In the genomic region with DNA sequence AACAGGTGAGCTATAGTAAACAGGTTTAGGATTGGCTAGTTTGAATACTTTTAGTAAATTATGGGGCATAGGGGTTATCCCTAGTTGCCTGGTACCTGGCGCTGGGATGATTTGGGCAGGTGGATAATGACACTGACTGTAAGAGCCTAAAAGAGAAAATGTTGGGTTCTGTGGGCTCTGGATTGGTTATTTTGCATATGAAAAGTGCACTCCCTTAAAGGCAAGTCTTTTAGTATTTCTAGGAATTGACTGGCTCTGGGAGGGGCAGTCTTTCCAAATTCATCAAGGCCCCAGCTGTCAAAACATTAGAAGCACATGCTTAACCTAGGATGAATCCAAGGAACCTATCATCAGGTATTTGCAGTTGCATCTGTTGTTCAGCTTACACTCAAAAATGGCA, we compare ENCODE assay signal across 19 cellular contexts.
DNase-seq lines count a peak whose midpoint lies in the region; ATAC-seq and TF ChIP-seq lines count a peak whose summit lies in the region.
"Had no signal": no experiment of that assay in that cellular context is flagged by ENCODE, and none has a peak within 500 bp of the region (broad histone marks: within the 10 kb centered on the region; RNA-seq: fewer than 3 reads in every experiment).

No MANE protein-coding gene starts in this region.

- H3K27ac Mint-ChIP-seq in GM23338 (no peak overlapping the region), WTC11 (no peak overlapping the region)
- H3K27ac Mint-ChIP-seq in activated CD8-positive, alpha-beta T cell treated with anti-CD3 and anti-CD28 coated beads for 36 hours: no peak overlapping the region
- no peak overlapping the region for H3K27ac Mint-ChIP-seq in activated T-helper 17 cell treated with anti-CD3 and anti-CD28 coated beads, Interleukin-2, amount 50 U/mL, for 72 hours
- H3K27ac Mint-ChIP-seq: CD4-positive, CD25-positive, alpha-beta regulatory T cell; CD8-positive, alpha-beta memory T cell had no signal

- no peaks in the 10 kb centered on the region for H3F3A ChIP-seq in GM23338 (replicated peaks; ENCODE audit: low read depth)

- DNase-seq in GM23338 (ENCODE audit: low spot score) (peak; percentile 19), NCI-H69 (lab: John Stamatoyannopoulos, UW) (peak; percentile 47), WTC11 (ENCODE audit: low spot score) (no peak), iPS-NIHi11 (ENCODE audit: low spot score) (peak; percentile 5), NCI-H2081 (lab: John Stamatoyannopoulos, UW) (no peak)
- DNase-seq in activated CD8-positive, alpha-beta T cell treated with anti-CD3 and anti-CD28 coated beads for 36 hours: no peak
- DNase-seq: ACHN; BE2C; C1 segment of cervical spinal cord; CD4-positive, CD25-positive, alpha-beta regulatory T cell; CD8-positive, alpha-beta memory T cell; COR-L47; DMS 273 treated with DMSO at 0.1 percent for 48 hours; DND-41; EL; GDM1; H9 had no signal

- CTCF ChIA-PET in WTC11 (lab: Charles Lee): no interaction called here
- CTCF ChIA-PET in activated CD8-positive, alpha-beta T cell treated with anti-CD3 and anti-CD28 coated beads for 36 hours (lab: Charles Lee): no interaction called here

- intact Hi-C loops in activated CD8-positive, alpha-beta T cell treated with anti-CD3 and anti-CD28 coated beads for 36 hours (cut with micrococcal nuclease): no loop called here

- ATAC-seq in GM23338: peak; percentile 59
- ATAC-seq in WTC11: peak; percentile 65
- ATAC-seq in activated CD8-positive, alpha-beta T cell treated with anti-CD3 and anti-CD28 coated beads for 36 hours: no peak
- no peak for ATAC-seq in activated T-helper 17 cell treated with anti-CD3 and anti-CD28 coated beads, Interleukin-2, amount 50 U/mL, for 72 hours (replicated peaks)

- no peak overlapping the region for H3K4me3 Mint-ChIP-seq in GM23338
- H3K4me3 Mint-ChIP-seq in WTC11: no peak overlapping the region
- no peak overlapping the region for H3K4me3 Mint-ChIP-seq in activated CD8-positive, alpha-beta T cell treated with anti-CD3 and anti-CD28 coated beads for 36 hours
- no peak overlapping the region for H3K4me3 Mint-ChIP-seq in activated T-helper 17 cell treated with anti-CD3 and anti-CD28 coated beads, Interleukin-2, amount 50 U/mL, for 72 hours
- H3K4me3 Mint-ChIP-seq: CD4-positive, CD25-positive, alpha-beta regulatory T cell; CD8-positive, alpha-beta memory T cell; H9 had no signal

- no peak overlapping the region for H3K4me3 ChIP-seq in GM23338

- H3K9me3 Mint-ChIP-seq in GM23338 (no peaks in the 10 kb centered on the region), WTC11 (no peaks in the 10 kb centered on the region)
- peaks cover 3% of the 10 kb centered on the region for H3K9me3 Mint-ChIP-seq in activated CD8-positive, alpha-beta T cell treated with anti-CD3 and anti-CD28 coated beads for 36 hours
- peaks cover 15% of the 10 kb centered on the region for H3K9me3 Mint-ChIP-seq in activated T-helper 17 cell treated with anti-CD3 and anti-CD28 coated beads, Interleukin-2, amount 50 U/mL, for 72 hours
- H3K9me3 Mint-ChIP-seq: H9 had no signal

- H3K4me2 ChIP-seq in GM23338: no peak overlapping the region
- H3K4me2 ChIP-seq: KMS-11 had no signal

- H4K20me1 ChIP-seq in GM23338 (replicated peaks; ENCODE audit: insufficient read depth): no peaks in the 10 kb centered on the region

- no peaks in the 10 kb centered on the region for H3K27me3 ChIP-seq in GM23338 (ENCODE audit: insufficient read depth)
- H3K27me3 ChIP-seq: BE2C had no signal

- TF ChIP-seq CTCF in GM23338 (conservative IDR thresholded peaks at IDR 0.05; ENCODE audit: low read depth in 2 of 2) (no peak), WTC11 (IDR thresholded peaks at IDR 0.05) (no peak)
- TF ChIP-seq CTCF in activated CD8-positive, alpha-beta T cell treated with anti-CD3 and anti-CD28 coated beads for 36 hours (IDR thresholded peaks at IDR 0.05): no peak

- H3K4me1 Mint-ChIP-seq in GM23338 (peaks cover 7% of the 10 kb centered on the region), WTC11 (peaks cover 12% of the 10 kb centered on the region)
- H3K4me1 Mint-ChIP-seq in activated CD8-positive, alpha-beta T cell treated with anti-CD3 and anti-CD28 coated beads for 36 hours (ENCODE audit: low read depth): no peaks in the 10 kb centered on the region
- H3K4me1 Mint-ChIP-seq in activated T-helper 17 cell treated with anti-CD3 and anti-CD28 coated beads, Interleukin-2, amount 50 U/mL, for 72 hours: no peaks in the 10 kb centered on the region
- H3K4me1 Mint-ChIP-seq: CD4-positive, CD25-positive, alpha-beta regulatory T cell; CD8-positive, alpha-beta memory T cell had no signal

- POLR2A ChIA-PET in WTC11 (lab: Charles Lee): no interaction called here
- POLR2A ChIA-PET in activated CD8-positive, alpha-beta T cell treated with anti-CD3 and anti-CD28 coated beads for 36 hours (lab: Charles Lee): no interaction called here

- no peaks in the 10 kb centered on the region for H3K36me3 ChIP-seq in GM23338 (ENCODE audit: insufficient read depth)
- H3K36me3 ChIP-seq: BE2C had no signal

- no peak overlapping the region for H2AFZ ChIP-seq in GM23338

- H3K27me3 Mint-ChIP-seq in GM23338 (ENCODE audit: insufficient read depth, low read depth, poor library complexity) (no peaks in the 10 kb centered on the region), WTC11 (ENCODE audit: low read depth) (no peaks in the 10 kb centered on the region)
- H3K27me3 Mint-ChIP-seq in activated CD8-positive, alpha-beta T cell treated with anti-CD3 and anti-CD28 coated beads for 36 hours: no peaks in the 10 kb centered on the region
- H3K27me3 Mint-ChIP-seq in activated T-helper 17 cell treated with anti-CD3 and anti-CD28 coated beads, Interleukin-2, amount 50 U/mL, for 72 hours: no peaks in the 10 kb centered on the region
- H3K27me3 Mint-ChIP-seq: CD4-positive, CD25-positive, alpha-beta regulatory T cell; CD8-positive, alpha-beta memory T cell had no signal

- H3K36me3 Mint-ChIP-seq in GM23338 (ENCODE audit: low read depth) (no peaks in the 10 kb centered on the region), WTC11 (no peaks in the 10 kb centered on the region)
- H3K36me3 Mint-ChIP-seq in activated CD8-positive, alpha-beta T cell treated with anti-CD3 and anti-CD28 coated beads for 36 hours (ENCODE audit: low read depth): no peaks in the 10 kb centered on the region
- H3K36me3 Mint-ChIP-seq in activated T-helper 17 cell treated with anti-CD3 and anti-CD28 coated beads, Interleukin-2, amount 50 U/mL, for 72 hours (ENCODE audit: low read depth): no peaks in the 10 kb centered on the region
- H3K36me3 Mint-ChIP-seq: CD4-positive, CD25-positive, alpha-beta regulatory T cell; CD8-positive, alpha-beta memory T cell had no signal

- no peaks in the 10 kb centered on the region for H3K79me2 ChIP-seq in GM23338 (replicated peaks; ENCODE audit: insufficient read depth)

- H3K27ac ChIP-seq in GM23338 (ENCODE audit: low read depth): no peak overlapping the region
- H3K27ac ChIP-seq: KMS-11 had no signal

- no peaks in the 10 kb centered on the region for H3K9me2 ChIP-seq in GM23338 (ENCODE audit: insufficient read depth)

- H3K4me1 ChIP-seq in GM23338 (ENCODE audit: insufficient read depth): no peaks in the 10 kb centered on the region

TF ChIP-seq in GM23338, 12 proteins besides CTCF, POLR2A, EP300 and RAD21 (continues in another document):
- TF ChIP-seq EZH2phosphoT487 (IDR thresholded peaks at IDR 0.05; ENCODE audit: unreplicated experiment) (no peak), ZNF114 (CRISPR knock-in tag; IDR thresholded peaks at IDR 0.05) (no peak), JUNB (IDR thresholded peaks at IDR 0.05; ENCODE audit: unreplicated experiment) (no peak)

TF ChIP-seq in WTC11, 78 proteins besides CTCF, POLR2A, EP300 and RAD21:
- TF ChIP-seq ZNF219 (CRISPR knock-in tag; IDR thresholded peaks at IDR 0.05; ENCODE audit: borderline replicate concordance): no peak

Comparison
In these comparisons a context has a peak if more than half of its experiments do, and no peak if none do; other contexts are left out.
1. ATAC-seq: peak in GM23338 (single experiment) and WTC11 (single experiment); none in activated CD8-positive, alpha-beta T cell treated with anti-CD3 and anti-CD28 coated beads for 36 hours (single experiment) and activated T-helper 17 cell treated with anti-CD3 and anti-CD28 coated beads, Interleukin-2, amount 50 U/mL, for 72 hours (single experiment).
2. DNase-seq: peak in GM23338 (single experiment), NCI-H69 (single experiment) and iPS-NIHi11 (single experiment); none in WTC11 (single experiment), activated CD8-positive, alpha-beta T cell treated with anti-CD3 and anti-CD28 coated beads for 36 hours (single experiment) and NCI-H2081 (0 of 2).